10 cellular contexts compared by ENCODE assay signal in the genomic region with DNA sequence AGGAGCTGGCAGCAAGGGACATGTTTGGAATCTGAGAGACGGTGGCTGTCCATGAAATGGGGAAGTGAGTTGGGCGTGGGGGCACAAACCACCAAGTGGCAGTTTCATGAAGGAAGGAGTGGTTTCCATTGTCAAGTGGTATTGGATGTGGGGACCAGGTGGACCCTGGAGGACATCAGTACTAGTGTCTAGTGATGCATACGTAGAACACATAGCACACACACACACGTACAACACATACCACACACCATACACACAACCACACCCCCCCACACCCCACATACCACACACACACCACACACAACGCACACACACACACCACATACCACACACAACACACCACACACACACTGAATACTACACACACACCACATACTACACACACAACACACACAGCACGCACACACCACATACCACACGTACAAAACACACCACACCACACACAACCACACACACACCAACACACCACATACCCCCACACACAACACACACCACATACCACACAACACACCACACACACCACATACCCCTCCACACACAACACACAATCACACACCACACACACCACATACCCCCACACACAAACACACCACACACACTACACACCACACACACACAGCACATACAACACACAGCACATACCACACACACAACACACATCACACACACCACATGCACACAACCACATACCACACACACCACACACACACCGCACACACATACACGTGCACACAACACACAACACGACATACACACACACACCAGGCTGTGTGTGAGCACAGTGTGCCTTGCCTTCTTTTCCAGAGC. TPM values are rescaled to one million over a fixed set of nuclear protein-coding genes. Genes with fewer than 3 reads are reported as not detected.
DNase-seq lines count a peak whose midpoint lies in the region; ATAC-seq and TF ChIP-seq lines count a peak whose summit lies in the region.
"Had no signal": no experiment of that assay in that cellular context is flagged by ENCODE, and none has a peak within 500 bp of the region (broad histone marks: within the 10 kb centered on the region; RNA-seq: fewer than 3 reads in every experiment).

No MANE protein-coding gene starts in this region.

- TF ChIP-seq POLR2A in spleen (IDR thresholded peaks at IDR 0.05) (no peak), gastroesophageal sphincter (IDR thresholded peaks at IDR 0.05) (no peak)

- H3K4me3 ChIP-seq in spleen (peak overlapping the region in 3 of 8 donors; percentile 3 to 52 (median 15)), gastroesophageal sphincter (no peak overlapping the region)

- no peaks in the 10 kb centered on the region for H3K27me3 ChIP-seq in spleen (replicated peaks in 1 of 7)
- H3K27me3 ChIP-seq in gastroesophageal sphincter: no peaks in the 10 kb centered on the region

- intact Hi-C loops in spleen (cut with DNase I; ENCODE audit: low total_unique reads): no loop called here

- DNase-seq in spleen (no peak), occipital lobe (lab: John Stamatoyannopoulos, UW) (no peak)
- no peak for DNase-seq in activated CD4-positive, alpha-beta T cell treated with anti-CD3 and anti-CD28 coated beads, Interleukin-2, amount 50 U/mL, for 48 hours
- DNase-seq: activated CD4-positive, alpha-beta T cell treated with anti-CD3 and anti-CD28 coated beads, Interleukin-2, amount 10 ng/mL, durations not matched to agents 24 days and 14 days; NCI-H2171 treated with DMSO at 0.1 percent for 48 hours had no signal

- 42 to 57% (median 51%) methylated on average over 10 of the region's 10 CpGs for WGBS in spleen, 5 donors
- 87 to 94% methylated on average over 6 to 9 of the region's 10 CpGs for WGBS in gastroesophageal sphincter (ENCODE audit: low coverage in 1 of 2), 2 donors

- H3K27me3 Mint-ChIP-seq in activated T-helper 17 cell treated with anti-CD3 and anti-CD28 coated beads, Interleukin-2, amount 50 U/mL, for 72 hours: no peaks in the 10 kb centered on the region
- H3K27me3 Mint-ChIP-seq: activated CD4-positive, alpha-beta T cell treated with anti-CD3 and anti-CD28 coated beads, Interleukin-2, amount 10 ng/mL, durations not matched to agents 24 days and 14 days had no signal

- TF ChIP-seq CTCF in spleen (IDR thresholded peaks at IDR 0.05 in 8 of 11, conservative IDR thresholded peaks at IDR 0.05 in 3 of 11): no peak
- TF ChIP-seq CTCF in gastroesophageal sphincter (IDR thresholded peaks at IDR 0.05): no peak

- H3K9me3 ChIP-seq in KOPT-K1 (ENCODE audit: insufficient read depth, low read length, poor library complexity, severe bottlenecking) (peaks cover 16% of the 10 kb centered on the region), spleen (no peaks in the 10 kb centered on the region), gastroesophageal sphincter (peaks cover 0 to 8% (median 0%) of the 10 kb centered on the region in 3 donors)

- H3K36me3 Mint-ChIP-seq in activated T-helper 17 cell treated with anti-CD3 and anti-CD28 coated beads, Interleukin-2, amount 50 U/mL, for 72 hours (ENCODE audit: low read depth): no peaks in the 10 kb centered on the region

- H3K4me3 Mint-ChIP-seq in activated T-helper 17 cell treated with anti-CD3 and anti-CD28 coated beads, Interleukin-2, amount 50 U/mL, for 72 hours: peak overlapping the region; percentile 56

- no peak overlapping the region for H3K27ac Mint-ChIP-seq in activated T-helper 17 cell treated with anti-CD3 and anti-CD28 coated beads, Interleukin-2, amount 50 U/mL, for 72 hours

- H3K4me1 ChIP-seq in spleen (peaks cover 64 to 100% (median 99%) of the 10 kb centered on the region in 6 donors), gastroesophageal sphincter (peaks cover 0 to 47% (median 20%) of the 10 kb centered on the region in 3 donors)

- peaks cover 25% of the 10 kb centered on the region for H3K4me1 Mint-ChIP-seq in activated T-helper 17 cell treated with anti-CD3 and anti-CD28 coated beads, Interleukin-2, amount 50 U/mL, for 72 hours

- TF ChIP-seq EP300 in gastroesophageal sphincter (IDR thresholded peaks at IDR 0.05): no peak

- ATAC-seq in GM18517 (IDR thresholded peaks at IDR 0.05; ENCODE audit: unreplicated experiment) (peak; percentile 14), gastroesophageal sphincter (no peak), GM18511 (IDR thresholded peaks at IDR 0.05; ENCODE audit: unreplicated experiment) (no peak)
- no peak for ATAC-seq in activated T-helper 17 cell treated with anti-CD3 and anti-CD28 coated beads, Interleukin-2, amount 50 U/mL, for 72 hours (replicated peaks)

- H3K27ac ChIP-seq in KOPT-K1 (ENCODE audit: low read depth, low read length, poor library complexity, severe bottlenecking) (peak overlapping the region; percentile 88), spleen (peak overlapping the region in 7 of 8 donors; percentile 44 to 89 (median 80)), gastroesophageal sphincter (peak overlapping the region in 2 of 4 donors; percentile 76 to 78)

- H3K36me3 ChIP-seq in KOPT-K1 (ENCODE audit: insufficient read depth, low read length): no peaks in the 10 kb centered on the region
- peaks cover 0 to 3% (median 0%) of the 10 kb centered on the region in 6 donors for H3K36me3 ChIP-seq in spleen
- no peaks in the 10 kb centered on the region for H3K36me3 ChIP-seq in gastroesophageal sphincter

- H3K9me3 Mint-ChIP-seq in activated T-helper 17 cell treated with anti-CD3 and anti-CD28 coated beads, Interleukin-2, amount 50 U/mL, for 72 hours: no peaks in the 10 kb centered on the region

RNA-seq across cellular contexts. Expression of a gene that starts 41.1 kb away (rescaled TPM):
- 10 to 100 TPM; 12.1 to 17.4 TPM for total RNA-seq in activated T-helper 17 cell treated with anti-CD3 and anti-CD28 coated beads, Interleukin-2, amount 50 U/mL, for 72 hours
- total RNA-seq in spleen (100 to 1,000 TPM in 1 of 7 donors, 10 to 100 TPM in 6; 79.8 to 121 (median 91.4) TPM), gastroesophageal sphincter (10 to 100 TPM; 23.4 to 65.5 (median 52.5) TPM), occipital lobe (18.4 TPM)
- polyA plus RNA-seq in spleen: 10 to 100 TPM in 1 of 3 donors, 1 to 10 TPM in 2; 7.4 to 23.2 (median 9.2) TPM
